In genomic region chr1:71311396-71311795, GRCh38 we compare ENCODE assay signal across 15 cellular contexts.
DNase-seq lines count a peak whose midpoint lies in the region; TF ChIP-seq lines count a peak whose summit lies in the region.
"Had no signal": no experiment of that assay in that cellular context is flagged by ENCODE, and none has a peak within 500 bp of the region (broad histone marks: within the 10 kb centered on the region; RNA-seq: fewer than 3 reads in every experiment).

No MANE protein-coding gene starts in this region.

- intact Hi-C loops in OCI-LY7 (cut with micrococcal nuclease; ENCODE audit: unreplicated experiment) = no loop called here

- H3K4me3 Mint-ChIP-seq in progenitor cell of endocrine pancreas (ENCODE audit: low read depth) = no peak overlapping the region

- POLR2A ChIA-PET in OCI-LY7 (lab: Charles Lee) = no interaction called here

- H4K20me1 ChIP-seq in OCI-LY7 (ENCODE audit: insufficient read depth, low read length) = no peaks in the 10 kb centered on the region

- no peak overlapping the region for H3K4me2 ChIP-seq in OCI-LY7 (ENCODE audit: low read length)

- H3K4me1 Mint-ChIP-seq in progenitor cell of endocrine pancreas (ENCODE audit: low read depth) = no peaks in the 10 kb centered on the region

- H3K4me3 ChIP-seq in fibroblast of pulmonary artery (replicated peaks; ENCODE audit: low read depth, low read length) (no peak overlapping the region), OCI-LY7 (ENCODE audit: low read depth, low read length, poor library complexity, severe bottlenecking) (no peak overlapping the region)

- H3K27ac ChIP-seq in OCI-LY7 (ENCODE audit: low read depth, low read length, poor library complexity, severe bottlenecking) = no peak overlapping the region
- H3K27ac ChIP-seq: C4-2B had no signal

- no peaks in the 10 kb centered on the region for H3K36me3 ChIP-seq in OCI-LY7 (ENCODE audit: insufficient read depth, low read length)

- H3K27ac Mint-ChIP-seq in progenitor cell of endocrine pancreas = no peak overlapping the region

- peaks cover 4% of the 10 kb centered on the region for H3K9me3 Mint-ChIP-seq in progenitor cell of endocrine pancreas (ENCODE audit: low read depth)

- no peaks in the 10 kb centered on the region for H3K27me3 Mint-ChIP-seq in progenitor cell of endocrine pancreas

- peak; percentile 14 for DNase-seq in AG08395 (ENCODE audit: low spot score)
- peak; percentile 16 for DNase-seq in GM03348 (ENCODE audit: low spot score)
- peak; percentile 25 for DNase-seq in astrocyte of the hippocampus (ENCODE audit: low read depth, low spot score)
- peak; percentile 27 for DNase-seq in fibroblast of pulmonary artery (ENCODE audit: low read depth)
- DNase-seq in middle frontal gyrus (ENCODE audit: extremely low spot score, low spot score) = no peak
- DNase-seq in OCI-LY7 (ENCODE audit: low spot score) = no peak
- no peak for DNase-seq in activated naive CD4-positive, alpha-beta T cell treated with Interleukin-2 at 50 U/mL for 16 hours
- no peak for DNase-seq in progenitor cell of endocrine pancreas (ENCODE audit: low spot score, unreplicated experiment)
- DNase-seq: DMS79 treated with DMSO at 0.1 percent for 48 hours, H7, Kasumi-1, MM.1S, NCI-H146, NCI-H2081 had no signal

- no peaks in the 10 kb centered on the region for H3K79me2 ChIP-seq in OCI-LY7 (ENCODE audit: insufficient read depth, low read depth, low read length)

- CTCF ChIA-PET in OCI-LY7 (lab: Charles Lee; ENCODE audit: unreplicated experiment) = no interaction called here

- H3K9me3 ChIP-seq in OCI-LY7 (ENCODE audit: low read length) = no peaks in the 10 kb centered on the region

- H2AFZ ChIP-seq in OCI-LY7 (ENCODE audit: low read length) = no peak overlapping the region

- TF ChIP-seq CTCF in fibroblast of pulmonary artery (IDR thresholded peaks at IDR 0.05; ENCODE audit: low read length, missing control alignments) = no peak
- TF ChIP-seq CTCF in OCI-LY7 (conservative IDR thresholded peaks at IDR 0.05; ENCODE audit: low read length) = no peak
- no peak for TF ChIP-seq CTCF in progenitor cell of endocrine pancreas (IDR thresholded peaks at IDR 0.05; ENCODE audit: unreplicated experiment)

- BruUV-seq in OCI-LY7 (replicated peaks; lab: Mats Ljungman, UMichigan) = no TSS peak

- no peaks in the 10 kb centered on the region for H3K4me1 ChIP-seq in OCI-LY7 (ENCODE audit: insufficient read depth, low read length, poor library complexity, severe bottlenecking)

- no peaks in the 10 kb centered on the region for H3K9me2 ChIP-seq in OCI-LY7 (ENCODE audit: insufficient read depth, low read length)

- no peaks in the 10 kb centered on the region for H3K36me3 Mint-ChIP-seq in progenitor cell of endocrine pancreas (ENCODE audit: insufficient read depth)

Comparison
In these comparisons a context has a peak if more than half of its experiments do, and no peak if none do; other contexts are left out.
1. DNase-seq: peak in AG08395 (single experiment), GM03348 (single experiment), astrocyte of the hippocampus (single experiment) and fibroblast of pulmonary artery (single experiment); none in middle frontal gyrus (single experiment), OCI-LY7 (single experiment), activated naive CD4-positive, alpha-beta T cell treated with Interleukin-2 at 50 U/mL for 16 hours (single experiment) and progenitor cell of endocrine pancreas (single experiment).